1 cellular context compared by ENCODE assay signal in the genomic region with DNA sequence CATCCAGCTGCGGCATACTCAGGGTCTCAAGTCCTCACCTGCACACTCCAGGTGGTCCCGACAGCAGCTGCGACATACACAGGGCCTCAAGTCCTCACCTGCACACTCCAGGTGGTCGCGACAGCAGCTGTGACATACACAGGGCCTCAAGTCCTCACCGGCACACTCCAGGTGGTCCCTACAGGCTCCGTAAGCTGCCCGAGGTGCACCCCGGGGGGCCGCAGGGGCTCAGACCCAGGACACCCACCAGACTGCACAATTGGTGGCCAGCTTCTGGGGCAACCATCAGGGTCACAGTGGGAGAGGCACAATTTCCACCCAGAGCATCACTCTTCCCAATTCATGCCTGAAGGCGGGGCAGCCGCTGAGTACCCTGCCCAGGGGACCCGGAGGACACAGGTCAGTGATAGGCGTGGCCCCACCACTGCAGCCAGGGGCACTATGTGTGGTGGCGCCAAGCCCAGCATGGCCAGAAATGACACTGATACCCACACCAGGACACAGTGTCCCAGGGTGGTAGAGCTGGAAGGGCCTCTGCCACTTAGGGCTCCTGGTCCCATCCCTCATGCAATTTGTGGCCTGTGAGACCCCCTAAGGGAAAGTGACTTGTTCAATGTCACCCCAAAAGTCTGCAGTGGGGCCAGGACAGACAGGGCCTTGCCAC.
TF ChIP-seq lines count a peak whose summit lies in the region.

No MANE protein-coding gene starts in this region.

TF ChIP-seq in GM23338, 12 proteins besides CTCF, POLR2A, EP300 and RAD21 (continued from another document):
- no peak for TF ChIP-seq REST (IDR thresholded peaks at IDR 0.05; ENCODE audit: unreplicated experiment)
- TF ChIP-seq, protein P1, sequence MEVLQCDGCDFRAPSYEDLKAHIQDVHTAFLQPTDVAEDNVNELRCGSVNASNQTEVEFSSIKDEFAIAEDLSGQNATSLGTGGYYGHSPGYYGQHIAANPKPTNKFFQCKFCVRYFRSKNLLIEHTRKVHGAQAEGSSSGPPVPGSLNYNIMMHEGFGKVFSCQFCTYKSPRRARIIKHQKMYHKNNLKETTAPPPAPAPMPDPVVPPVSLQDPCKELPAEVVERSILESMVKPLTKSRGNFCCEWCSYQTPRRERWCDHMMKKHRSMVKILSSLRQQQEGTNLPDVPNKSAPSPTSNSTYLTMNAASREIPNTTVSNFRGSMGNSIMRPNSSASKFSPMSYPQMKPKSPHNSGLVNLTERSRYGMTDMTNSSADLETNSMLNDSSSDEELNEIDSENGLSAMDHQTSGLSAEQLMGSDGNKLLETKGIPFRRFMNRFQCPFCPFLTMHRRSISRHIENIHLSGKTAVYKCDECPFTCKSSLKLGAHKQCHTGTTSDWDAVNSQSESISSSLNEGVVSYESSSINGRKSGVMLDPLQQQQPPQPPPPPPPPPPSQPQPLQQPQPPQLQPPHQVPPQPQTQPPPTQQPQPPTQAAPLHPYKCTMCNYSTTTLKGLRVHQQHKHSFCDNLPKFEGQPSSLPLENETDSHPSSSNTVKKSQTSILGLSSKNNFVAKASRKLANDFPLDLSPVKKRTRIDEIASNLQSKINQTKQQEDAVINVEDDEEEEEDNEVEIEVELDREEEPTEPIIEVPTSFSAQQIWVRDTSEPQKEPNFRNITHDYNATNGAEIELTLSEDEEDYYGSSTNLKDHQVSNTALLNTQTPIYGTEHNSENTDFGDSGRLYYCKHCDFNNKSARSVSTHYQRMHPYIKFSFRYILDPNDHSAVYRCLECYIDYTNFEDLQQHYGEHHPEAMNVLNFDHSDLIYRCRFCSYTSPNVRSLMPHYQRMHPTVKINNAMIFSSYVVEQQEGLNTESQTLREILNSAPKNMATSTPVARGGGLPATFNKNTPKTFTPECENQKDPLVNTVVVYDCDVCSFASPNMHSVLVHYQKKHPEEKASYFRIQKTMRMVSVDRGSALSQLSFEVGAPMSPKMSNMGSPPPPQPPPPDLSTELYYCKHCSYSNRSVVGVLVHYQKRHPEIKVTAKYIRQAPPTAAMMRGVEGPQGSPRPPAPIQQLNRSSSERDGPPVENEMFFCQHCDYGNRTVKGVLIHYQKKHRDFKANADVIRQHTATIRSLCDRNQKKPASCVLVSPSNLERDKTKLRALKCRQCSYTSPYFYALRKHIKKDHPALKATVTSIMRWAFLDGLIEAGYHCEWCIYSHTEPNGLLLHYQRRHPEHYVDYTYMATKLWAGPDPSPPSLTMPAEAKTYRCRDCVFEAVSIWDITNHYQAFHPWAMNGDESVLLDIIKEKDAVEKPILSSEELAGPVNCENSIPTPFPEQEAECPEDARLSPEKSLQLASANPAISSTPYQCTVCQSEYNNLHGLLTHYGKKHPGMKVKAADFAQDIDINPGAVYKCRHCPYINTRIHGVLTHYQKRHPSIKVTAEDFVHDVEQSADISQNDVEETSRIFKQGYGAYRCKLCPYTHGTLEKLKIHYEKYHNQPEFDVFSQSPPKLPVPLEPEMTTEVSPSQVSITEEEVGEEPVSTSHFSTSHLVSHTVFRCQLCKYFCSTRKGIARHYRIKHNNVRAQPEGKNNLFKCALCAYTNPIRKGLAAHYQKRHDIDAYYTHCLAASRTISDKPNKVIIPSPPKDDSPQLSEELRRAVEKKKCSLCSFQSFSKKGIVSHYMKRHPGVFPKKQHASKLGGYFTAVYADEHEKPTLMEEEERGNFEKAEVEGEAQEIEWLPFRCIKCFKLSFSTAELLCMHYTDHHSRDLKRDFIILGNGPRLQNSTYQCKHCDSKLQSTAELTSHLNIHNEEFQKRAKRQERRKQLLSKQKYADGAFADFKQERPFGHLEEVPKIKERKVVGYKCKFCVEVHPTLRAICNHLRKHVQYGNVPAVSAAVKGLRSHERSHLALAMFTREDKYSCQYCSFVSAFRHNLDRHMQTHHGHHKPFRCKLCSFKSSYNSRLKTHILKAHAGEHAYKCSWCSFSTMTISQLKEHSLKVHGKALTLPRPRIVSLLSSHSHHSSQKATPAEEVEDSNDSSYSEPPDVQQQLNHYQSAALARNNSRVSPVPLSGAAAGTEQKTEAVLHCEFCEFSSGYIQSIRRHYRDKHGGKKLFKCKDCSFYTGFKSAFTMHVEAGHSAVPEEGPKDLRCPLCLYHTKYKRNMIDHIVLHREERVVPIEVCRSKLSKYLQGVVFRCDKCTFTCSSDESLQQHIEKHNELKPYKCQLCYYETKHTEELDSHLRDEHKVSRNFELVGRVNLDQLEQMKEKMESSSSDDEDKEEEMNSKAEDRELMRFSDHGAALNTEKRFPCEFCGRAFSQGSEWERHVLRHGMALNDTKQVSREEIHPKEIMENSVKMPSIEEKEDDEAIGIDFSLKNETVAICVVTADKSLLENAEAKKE (CRISPR knock-in tag; IDR thresholded peaks at IDR 0.05), result no peak
- no peak for TF ChIP-seq CREB1 (CRISPR knock-in tag; IDR thresholded peaks at IDR 0.05; ENCODE audit: low read depth)
- TF ChIP-seq ZNF331 (CRISPR knock-in tag; IDR thresholded peaks at IDR 0.05; ENCODE audit: low read depth), result no peak
- no peak for TF ChIP-seq ETS1 (IDR thresholded peaks at IDR 0.05)
- no peak for TF ChIP-seq EZH2phosphoT487 (IDR thresholded peaks at IDR 0.05; ENCODE audit: unreplicated experiment)
- TF ChIP-seq POLR2AphosphoS5 (IDR thresholded peaks at IDR 0.05; ENCODE audit: low read depth), result no peak
